Comparison of ENCODE assay signal across 19 cellular contexts in the genomic region with DNA sequence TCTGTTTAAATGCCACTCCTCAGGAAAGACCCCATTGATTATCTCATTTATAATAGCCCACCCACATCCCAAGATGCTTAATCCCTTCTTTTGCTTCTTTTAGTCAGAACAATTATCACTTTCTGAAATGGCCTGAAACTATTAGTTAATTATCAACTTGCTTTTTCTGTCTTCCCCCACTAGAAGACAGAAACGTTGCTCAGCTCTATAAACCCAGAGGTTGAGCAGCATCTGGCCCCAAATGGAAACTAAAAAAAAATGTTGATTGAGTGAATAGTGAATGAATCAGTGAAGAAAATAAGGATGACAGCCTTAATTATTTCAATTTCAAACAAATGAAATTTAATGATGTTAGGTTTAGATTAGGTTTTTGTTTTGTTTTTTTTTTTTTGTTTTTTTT. TPM values are rescaled to one million over a fixed set of nuclear protein-coding genes. Genes with fewer than 3 reads are reported as not detected.
DNase-seq lines count a peak whose midpoint lies in the region; ATAC-seq and TF ChIP-seq lines count a peak whose summit lies in the region.
"Had no signal": no experiment of that assay in that cellular context is flagged by ENCODE, and none has a peak within 500 bp of the region (broad histone marks: within the 10 kb centered on the region; RNA-seq: fewer than 3 reads in every experiment).

No MANE protein-coding gene starts in this region.

- H3K36me3 ChIP-seq in prostate gland, result no peaks in the 10 kb centered on the region
- H3K36me3 ChIP-seq: SJCRH30 had no signal

- TF ChIP-seq POLR2A in prostate gland (IDR thresholded peaks at IDR 0.05), result no peak

- DNase-seq in kidney tubule cell (ENCODE audit: low spot score) (peak; percentile 23), right cardiac atrium (no peak), prostate gland (ENCODE audit: low spot score) (no peak), glomerular visceral epithelial cell (ENCODE audit: extremely low spot score) (no peak), AML-193 (lab: John Stamatoyannopoulos, UW) (no peak)
- DNase-seq: Caco-2; CD4-positive, alpha-beta T cell; DMS 273 treated with DMSO at 0.1 percent for 48 hours; IMR-90; MV-4-11; NCI-H1105 treated with DMSO at 0.1 percent for 48 hours; NCI-H2081; NCI-H2171; NCI-H526; SJCRH30; T-cell had no signal

- 0% methylated on average over 1 of the region's 1 CpG for WGBS in right cardiac atrium
- 0% methylated on average over 1 of the region's 1 CpG for WGBS in prostate gland

- intact Hi-C loops in right cardiac atrium (cut with DNase I) (no loop called here), prostate gland (cut with DNase I) (no loop called here)

- H3K4me1 ChIP-seq in right cardiac atrium (ENCODE audit: control insufficient read depth, insufficient read depth, low read length), result peaks cover under 1% of the 10 kb centered on the region
- H3K4me1 ChIP-seq in prostate gland (replicated peaks), result no peaks in the 10 kb centered on the region
- H3K4me1 ChIP-seq: SJCRH30 had no signal

- no peak for TF ChIP-seq CTCF in prostate gland (IDR thresholded peaks at IDR 0.05)

- H3K9me3 ChIP-seq in right cardiac atrium (ENCODE audit: control insufficient read depth, low read length) (no peaks in the 10 kb centered on the region), prostate gland (no peaks in the 10 kb centered on the region)
- H3K9me3 ChIP-seq: Caco-2 had no signal

- no peak overlapping the region for H3K27ac ChIP-seq in right cardiac atrium (ENCODE audit: low read length)
- no peak overlapping the region for H3K27ac ChIP-seq in prostate gland
- H3K27ac ChIP-seq: SJCRH30 had no signal

- H3K4me3 ChIP-seq in right cardiac atrium (ENCODE audit: low read length), result no peak overlapping the region
- H3K4me3 ChIP-seq in prostate gland, result no peak overlapping the region
- H3K4me3 ChIP-seq: SJCRH30 had no signal

- ATAC-seq in GM18511 (IDR thresholded peaks at IDR 0.05; ENCODE audit: unreplicated experiment) (peak; percentile 70), GM21619 (IDR thresholded peaks at IDR 0.05; ENCODE audit: unreplicated experiment) (peak; percentile 62), HG03432 (IDR thresholded peaks at IDR 0.05; ENCODE audit: unreplicated experiment) (peak; percentile 44), right cardiac atrium (no peak)
- ATAC-seq: T-cell had no signal

- H3K27me3 ChIP-seq in right cardiac atrium (ENCODE audit: control insufficient read depth, insufficient read depth), result no peaks in the 10 kb centered on the region
- H3K27me3 ChIP-seq in prostate gland (replicated peaks; ENCODE audit: insufficient read depth), result no peaks in the 10 kb centered on the region
- H3K27me3 ChIP-seq: SJCRH30 had no signal

RNA-seq across cellular contexts. Expression of a gene that starts 38.2 kb away (rescaled TPM):
- total RNA-seq in right cardiac atrium (10 to 100 TPM; 15.0 to 19.1 (median 18.5) TPM), prostate gland (10 to 100 TPM; 24.1 to 34.1 TPM)
- polyA plus RNA-seq in right cardiac atrium, result 20.6 TPM

RNA-seq across cellular contexts. Expression of a gene that starts 50.9 kb away (rescaled TPM):
- total RNA-seq in right cardiac atrium (10 to 100 TPM; 31.4 to 36.1 (median 32.0) TPM), prostate gland (10 to 100 TPM; 39.5 to 84.9 TPM)
- 10.3 TPM for polyA plus RNA-seq in right cardiac atrium

Comparison
In these comparisons a context has a peak if more than half of its experiments do, and no peak if none do; other contexts are left out.
1. ATAC-seq: peak in GM18511 (single experiment), GM21619 (single experiment) and HG03432 (single experiment); none in right cardiac atrium (0 of 2).